Comparison of ENCODE assay signal across 19 cellular contexts in the genomic region with DNA sequence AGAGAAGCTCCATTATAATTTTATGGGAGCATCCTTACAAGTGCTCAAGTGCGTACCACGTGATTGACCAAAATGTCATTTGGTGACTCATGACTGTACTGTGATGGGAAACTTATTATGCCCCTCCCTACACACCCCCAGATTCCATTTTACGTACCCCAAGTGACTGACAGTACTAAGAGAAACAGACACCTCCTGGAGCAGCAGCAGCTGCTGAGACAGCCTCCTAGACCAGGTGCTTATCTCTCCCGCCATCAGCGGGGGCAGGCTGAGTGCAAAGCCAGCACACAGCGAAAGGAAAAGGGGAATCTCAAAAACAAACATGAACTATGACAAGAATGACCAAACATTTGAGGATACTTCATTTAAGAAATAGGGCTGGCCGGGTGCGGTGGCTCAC. TPM values are rescaled to one million over a fixed set of nuclear protein-coding genes. Genes with fewer than 3 reads are reported as not detected.
DNase-seq lines count a peak whose midpoint lies in the region; ATAC-seq and TF ChIP-seq lines count a peak whose summit lies in the region.
"Had no signal": no experiment of that assay in that cellular context is flagged by ENCODE, and none has a peak within 500 bp of the region (broad histone marks: within the 10 kb centered on the region; RNA-seq: fewer than 3 reads in every experiment).

No MANE protein-coding gene starts in this region.

- no peak overlapping the region for H3K4me3 ChIP-seq in fibroblast of villous mesenchyme (ENCODE audit: low read depth, low read length)
- H3K4me3 ChIP-seq in subcutaneous abdominal adipose tissue (ENCODE audit: low read depth in 1 of 5, low read length in 5 of 5): no peak overlapping the region
- no peak overlapping the region for H3K4me3 ChIP-seq in MG63
- H3K4me3 ChIP-seq: PC-9 had no signal

- no peaks in the 10 kb centered on the region for H3K9me3 ChIP-seq in subcutaneous abdominal adipose tissue (ENCODE audit: control insufficient read depth in 5 of 5, low read length in 5 of 5)
- H3K9me3 ChIP-seq in MG63: no peaks in the 10 kb centered on the region; the same call in 1 of the 2 replicates

- peak overlapping the region; percentile 86 for H3K27ac ChIP-seq in subcutaneous abdominal adipose tissue (ENCODE audit: low read depth, low read length)
- H3K27ac ChIP-seq: 22Rv1, PC-9 had no signal

- peak overlapping the region; percentile 16 for H3K27ac Mint-ChIP-seq in stimulated activated naive CD8-positive, alpha-beta T cell treated with anti-CD3 and anti-CD28 coated beads, Interleukin-15, Interleukin-2, amounts not matched to agents 100 ng/mL and 50 ng/mL, for 24 hours
- H3K27ac Mint-ChIP-seq in stimulated activated naive CD8-positive, alpha-beta T cell treated with anti-CD3 and anti-CD28 coated beads, Interleukin-15, amount 100 ng/mL, for 72 hours: no peak overlapping the region
- H3K27ac Mint-ChIP-seq: B cell; CD4-positive, alpha-beta T cell; H9 had no signal

- H3K27me3 ChIP-seq in subcutaneous abdominal adipose tissue (ENCODE audit: control insufficient read depth in 5 of 5, insufficient read depth in 4 of 5, low read length in 5 of 5): peaks cover 0 to 3% (median 0%) of the 10 kb centered on the region in 5 donors
- no peaks in the 10 kb centered on the region for H3K27me3 ChIP-seq in MG63

- no peaks in the 10 kb centered on the region for H3K4me1 Mint-ChIP-seq in stimulated activated naive CD8-positive, alpha-beta T cell treated with anti-CD3 and anti-CD28 coated beads, Interleukin-15, Interleukin-2, amounts not matched to agents 100 ng/mL and 50 ng/mL, for 24 hours (ENCODE audit: low read depth)
- peaks cover 1% of the 10 kb centered on the region for H3K4me1 Mint-ChIP-seq in stimulated activated naive CD8-positive, alpha-beta T cell treated with anti-CD3 and anti-CD28 coated beads, Interleukin-15, amount 100 ng/mL, for 72 hours
- H3K4me1 Mint-ChIP-seq: B cell had no signal

- TF ChIP-seq CTCF in fibroblast of villous mesenchyme (IDR thresholded peaks at IDR 0.05; ENCODE audit: insufficient read depth, low read depth, low read length): no peak

- peaks cover 17% of the 10 kb centered on the region for H3K27me3 Mint-ChIP-seq in stimulated activated naive CD8-positive, alpha-beta T cell treated with anti-CD3 and anti-CD28 coated beads, Interleukin-15, Interleukin-2, amounts not matched to agents 100 ng/mL and 50 ng/mL, for 24 hours
- H3K27me3 Mint-ChIP-seq in stimulated activated naive CD8-positive, alpha-beta T cell treated with anti-CD3 and anti-CD28 coated beads, Interleukin-15, amount 100 ng/mL, for 72 hours: peaks cover 35% of the 10 kb centered on the region

- H3K36me3 ChIP-seq in subcutaneous abdominal adipose tissue (ENCODE audit: control insufficient read depth in 5 of 5, insufficient read depth in 5 of 5, low read length in 5 of 5) (no peaks in the 10 kb centered on the region), MG63 (no peaks in the 10 kb centered on the region)

- no peaks in the 10 kb centered on the region for H3K36me3 Mint-ChIP-seq in stimulated activated naive CD8-positive, alpha-beta T cell treated with anti-CD3 and anti-CD28 coated beads, Interleukin-15, Interleukin-2, amounts not matched to agents 100 ng/mL and 50 ng/mL, for 24 hours (ENCODE audit: low read depth)

- H3K9ac ChIP-seq in subcutaneous abdominal adipose tissue (ENCODE audit: low read length in 5 of 5): no peak overlapping the region

- no peak for ATAC-seq in stimulated activated naive CD8-positive, alpha-beta T cell treated with anti-CD3 and anti-CD28 coated beads, Interleukin-15, amount 100 ng/mL, for 72 hours

- H3K4me3 Mint-ChIP-seq in stimulated activated naive CD8-positive, alpha-beta T cell treated with anti-CD3 and anti-CD28 coated beads, Interleukin-15, Interleukin-2, amounts not matched to agents 100 ng/mL and 50 ng/mL, for 24 hours: no peak overlapping the region
- peak overlapping the region in 1 of 2 donors; percentile 21 for H3K4me3 Mint-ChIP-seq in stimulated activated naive CD8-positive, alpha-beta T cell treated with anti-CD3 and anti-CD28 coated beads, Interleukin-15, amount 100 ng/mL, for 72 hours
- H3K4me3 Mint-ChIP-seq: B cell; CD4-positive, alpha-beta T cell; H9 had no signal

- DNase-seq in DMS 273 (lab: John Stamatoyannopoulos, UW; ENCODE audit: unreplicated experiment): peak; percentile 56
- DNase-seq in DMS 273 treated with DMSO at 0.1 percent for 48 hours (lab: John Stamatoyannopoulos, UW): no peak
- no peak for DNase-seq in stimulated activated naive CD8-positive, alpha-beta T cell treated with anti-CD3 and anti-CD28 coated beads, Interleukin-15, amount 100 ng/mL, for 72 hours
- DNase-seq in fibroblast of villous mesenchyme (ENCODE audit: low read depth): peak; percentile 54
- DNase-seq in cerebellar cortex (ENCODE audit: low spot score): no peak
- no peak for DNase-seq in MG63
- DNase-seq: CD4-positive, alpha-beta T cell; DMS79 treated with DMSO at 0.1 percent for 48 hours; H9; IMR-90; Kasumi-1; NCI-H1417; NCI-H2029 treated with DMSO at 0.1 percent for 48 hours; PC-9 had no signal

- H3K4me1 ChIP-seq in subcutaneous abdominal adipose tissue (ENCODE audit: control insufficient read depth in 5 of 5, insufficient read depth in 5 of 5, low read length in 5 of 5): peaks cover 5 to 37% (median 27%) of the 10 kb centered on the region in 5 donors

- H3K9me3 Mint-ChIP-seq in stimulated activated naive CD8-positive, alpha-beta T cell treated with anti-CD3 and anti-CD28 coated beads, Interleukin-15, Interleukin-2, amounts not matched to agents 100 ng/mL and 50 ng/mL, for 24 hours: peaks cover 8% of the 10 kb centered on the region
- H3K9me3 Mint-ChIP-seq in stimulated activated naive CD8-positive, alpha-beta T cell treated with anti-CD3 and anti-CD28 coated beads, Interleukin-15, amount 100 ng/mL, for 72 hours: peaks cover 14 to 21% of the 10 kb centered on the region in 2 donors

RNA-seq across cellular contexts. Expression of a gene that starts 4.2 kb away (rescaled TPM):
- total RNA-seq in fibroblast of villous mesenchyme: 22.5 and 129 TPM in 2 replicates
- total RNA-seq in MG63 (2014; rRNA removed; shearing (Covaris generic); ENCODE audit: low replicate concordance): 15.3 and 15.8 TPM in 2 replicates
- total RNA-seq: HT-29 had no signal

Comparison
In these comparisons a context has a peak if more than half of its experiments do, and no peak if none do; other contexts are left out.
1. DNase-seq: peak in DMS 273 (single experiment) and fibroblast of villous mesenchyme (single experiment); none in DMS 273 treated with DMSO at 0.1 percent for 48 hours (single experiment), stimulated activated naive CD8-positive, alpha-beta T cell treated with anti-CD3 and anti-CD28 coated beads, Interleukin-15, amount 100 ng/mL, for 72 hours (0 of 2), cerebellar cortex (single experiment) and MG63 (single experiment).